ENCODE assay signal across 9 cellular contexts in genomic region chr4:54099287-54099958, GRCh38. TPM values are rescaled to one million over a fixed set of nuclear protein-coding genes. Genes with fewer than 3 reads are reported as not detected.
A peak's percentile ranks its signal among the peaks of the same experiment; 100 is the strongest.
DNase-seq lines count a peak whose midpoint lies in the region; ATAC-seq and TF ChIP-seq lines count a peak whose summit lies in the region.
"Had no signal": no experiment of that assay in that cellular context is flagged by ENCODE, and none has a peak within 500 bp of the region (broad histone marks: within the 10 kb centered on the region; RNA-seq: fewer than 3 reads in every experiment).

No MANE protein-coding gene starts in this region.

- peak in 1 of 2 donors; percentile 4 for ATAC-seq in lower lobe of right lung
- no peak for ATAC-seq in GM21381 (IDR thresholded peaks at IDR 0.05; ENCODE audit: unreplicated experiment)

- peak overlapping the region; percentile 24 for H3K4me3 ChIP-seq in HAP-1
- peak overlapping the region; percentile 34 for H3K4me3 ChIP-seq in lower lobe of right lung

- H3K4me1 ChIP-seq in HAP-1: peaks cover 51% of the 10 kb centered on the region
- H3K4me1 ChIP-seq in lower lobe of right lung: peaks cover 39% of the 10 kb centered on the region

- H3K27me3 ChIP-seq in HAP-1 (ENCODE audit: low read depth) (peaks cover 23% of the 10 kb centered on the region), lower lobe of right lung (ENCODE audit: low read depth) (peaks cover 100% of the 10 kb centered on the region)

- H3K36me3 ChIP-seq in HAP-1 (replicated peaks) (no peaks in the 10 kb centered on the region), lower lobe of right lung (no peaks in the 10 kb centered on the region)

- H3K9me3 ChIP-seq in HAP-1 (no peaks in the 10 kb centered on the region), lower lobe of right lung (no peaks in the 10 kb centered on the region)

- DNase-seq in ACHN: peak; percentile 63
- DNase-seq in HAP-1 (ENCODE audit: low spot score in 2 of 2): no peak
- DNase-seq in astrocyte of the hippocampus (ENCODE audit: low read depth, low spot score): peak; percentile 83
- DNase-seq in lower lobe of right lung: no peak
- DNase-seq in NOMO-1 treated with DMSO at 0.1 percent for 48 hours (lab: John Stamatoyannopoulos, UW; ENCODE audit: unreplicated experiment): no peak
- no peak for DNase-seq in NCI-H128 (lab: John Stamatoyannopoulos, UW; ENCODE audit: unreplicated experiment)
- no peak for DNase-seq in stimulated activated CD4-positive, alpha-beta T cell treated with anti-CD3 and anti-CD28 coated beads, Interleukin-2, amount 100 ng/mL, for 48 hours

- TF ChIP-seq CTCF in lower lobe of right lung (IDR thresholded peaks at IDR 0.05): no peak

- in situ Hi-C loops in ACHN (cut with HindIII; ENCODE audit: low pct_ligation_motif_present, low pct_unique_long_range_greater_than_20kb, low sequenced_read_pairs): no loop called here
- in situ Hi-C loops in HAP-1 (cut with MboI; ENCODE audit: low sequenced_read_pairs): no loop called here

- no peak overlapping the region for H3K27ac ChIP-seq in lower lobe of right lung
- H3K27ac ChIP-seq: KMS-11 had no signal

- intact Hi-C loops in lower lobe of right lung (cut with DNase I): no loop called here

RNA-seq across cellular contexts. Expression of gene GSX2, which starts 0.5 kb away (rescaled TPM):
- not detected for total RNA-seq in lower lobe of right lung

RNA-seq across cellular contexts. Expression of gene CHIC2, which starts 35.0 kb away (rescaled TPM):
- 30.1 TPM for total RNA-seq in lower lobe of right lung

Comparison
In these comparisons a context has a peak if more than half of its experiments do, and no peak if none do; other contexts are left out.
1. DNase-seq: peak in ACHN (single experiment) and astrocyte of the hippocampus (single experiment); none in HAP-1 (0 of 2), lower lobe of right lung (single experiment), NOMO-1 treated with DMSO at 0.1 percent for 48 hours (single experiment), NCI-H128 (single experiment) and stimulated activated CD4-positive, alpha-beta T cell treated with anti-CD3 and anti-CD28 coated beads, Interleukin-2, amount 100 ng/mL, for 48 hours (0 of 2).